Comparison of ENCODE assay signal across 11 cellular contexts in genomic region chr15:30904812-30905211, GRCh38. TPM values are rescaled to one million over a fixed set of nuclear protein-coding genes. Genes with fewer than 3 reads are reported as not detected.
DNase-seq lines count a peak whose midpoint lies in the region; ATAC-seq and TF ChIP-seq lines count a peak whose summit lies in the region.
"Had no signal": no experiment of that assay in that cellular context is flagged by ENCODE, and none has a peak within 500 bp of the region (broad histone marks: within the 10 kb centered on the region; RNA-seq: fewer than 3 reads in every experiment).

No MANE protein-coding gene starts in this region.

- H3K36me3 Mint-ChIP-seq in activated B cell treated with CpG ODN at 0.5 μM for 24 hours (ENCODE audit: low read depth) (peaks cover 31% of the 10 kb centered on the region), immature natural killer cell (peaks cover 6 to 16% (median 8%) of the 10 kb centered on the region in 3 donors)

- H3K9me3 Mint-ChIP-seq in activated B cell treated with CpG ODN at 0.5 μM for 24 hours = no peaks in the 10 kb centered on the region
- no peaks in the 10 kb centered on the region for H3K9me3 Mint-ChIP-seq in immature natural killer cell

- H3K27ac ChIP-seq in heart right ventricle = no peak overlapping the region
- H3K27ac ChIP-seq in suprapubic skin = no peak overlapping the region
- no peak overlapping the region for H3K27ac ChIP-seq in testis

- no peak for TF ChIP-seq CTCF in heart right ventricle (IDR thresholded peaks at IDR 0.05)
- no peak for TF ChIP-seq CTCF in activated B cell treated with CpG ODN at 0.5 μM for 24 hours (IDR thresholded peaks at IDR 0.05)
- TF ChIP-seq CTCF in suprapubic skin (IDR thresholded peaks at IDR 0.05) = no peak
- no peak for TF ChIP-seq CTCF in testis (IDR thresholded peaks at IDR 0.05)
- no peak for TF ChIP-seq CTCF in lower leg skin (IDR thresholded peaks at IDR 0.05)

- H3K36me3 ChIP-seq in heart right ventricle = peaks cover 0 to 20% (median 13%) of the 10 kb centered on the region in 9 donors
- peaks cover 15% of the 10 kb centered on the region for H3K36me3 ChIP-seq in suprapubic skin
- no peaks in the 10 kb centered on the region for H3K36me3 ChIP-seq in testis (ENCODE audit: low read depth, missing control alignments)

- no peaks in the 10 kb centered on the region for H3K9me3 ChIP-seq in heart right ventricle
- no peaks in the 10 kb centered on the region for H3K9me3 ChIP-seq in suprapubic skin
- no peaks in the 10 kb centered on the region for H3K9me3 ChIP-seq in testis

- TF ChIP-seq EP300 in suprapubic skin (IDR thresholded peaks at IDR 0.05) = no peak

- TF ChIP-seq POLR2A in suprapubic skin (IDR thresholded peaks at IDR 0.05) (no peak), testis (IDR thresholded peaks at IDR 0.05) (no peak), lower leg skin (IDR thresholded peaks at IDR 0.05) (no peak)

- H3K4me3 ChIP-seq in heart right ventricle (peak overlapping the region in 6 of 10 donors; percentile 76 to 88 (median 82)), suprapubic skin (peak overlapping the region; percentile 88), testis (no peak overlapping the region), lower leg skin (ENCODE audit: low read depth, poor library complexity, severe bottlenecking) (no peak overlapping the region)

- no peak for ATAC-seq in heart right ventricle
- ATAC-seq in left cardiac atrium = no peak
- ATAC-seq in activated B cell treated with CpG ODN at 0.5 μM for 24 hours (ENCODE audit: low read depth) = no peak
- no peak for ATAC-seq in HG02884 (IDR thresholded peaks at IDR 0.05; ENCODE audit: unreplicated experiment)
- ATAC-seq: left colon had no signal

- POLR2A ChIA-PET in activated B cell treated with CpG ODN at 0.5 μM for 24 hours (lab: Charles Lee) = interaction anchor here (2.0 kb wide), 1 partner anchor 224 kb away, joined by 7 read pairs; no protein-coding TSS in a partner anchor

- CTCF ChIA-PET in activated B cell treated with CpG ODN at 0.5 μM for 24 hours (lab: Charles Lee) = interaction anchor here (2.1 kb wide), 1 partner anchor 224 kb away, joined by 15 read pairs; no protein-coding TSS in a partner anchor

- peak overlapping the region; percentile 98 for H3K4me3 Mint-ChIP-seq in activated B cell treated with CpG ODN at 0.5 μM for 24 hours
- peak overlapping the region; percentile 22 to 95 (median 92) for H3K4me3 Mint-ChIP-seq in immature natural killer cell

- DNase-seq in heart right ventricle (no peak), left cardiac atrium (no peak), activated B cell treated with CpG ODN at 0.5 μM for 24 hours (no peak), immature natural killer cell (no peak), suprapubic skin (ENCODE audit: low spot score in 2 of 2) (no peak), testis (no peak), lower leg skin (ENCODE audit: low spot score in 2 of 2) (no peak)
- DNase-seq: effector memory CD4-positive, alpha-beta T cell; left colon; stimulated activated CD4-positive, alpha-beta T cell treated with anti-CD3 and anti-CD28 coated beads, Interleukin-12 subunit alpha, Interleukin-12 subunit beta, amount 100 ng/mL, for 4 hours had no signal

- 91 to 94% methylated on average over 5 of the region's 5 CpGs for WGBS in heart right ventricle, 2 donors
- 82% methylated on average over 5 of the region's 5 CpGs for WGBS in suprapubic skin
- 71 to 78% methylated on average over 5 of the region's 5 CpGs for WGBS in testis, 2 donors
- 83 to 86% methylated on average over 5 of the region's 5 CpGs for WGBS in lower leg skin, 2 donors

- intact Hi-C loops in heart right ventricle (cut with DNase I) (loop anchor here in 3 of 10 donors (5.0 to 10.0 kb wide), 2 partner anchors 82 to 220 kb away; no protein-coding TSS in a partner anchor), left cardiac atrium (cut with DNase I) (no loop called here), activated B cell treated with CpG ODN at 0.5 μM for 24 hours (cut with micrococcal nuclease) (loop anchor here (5.0 to 10.0 kb wide), 2 partner anchors 87 to 580 kb away; partner anchors contain the start of gene MTMR10), testis (cut with DNase I; ENCODE audit: low total_unique reads) (no loop called here), lower leg skin (cut with DNase I; ENCODE audit: low total_unique reads) (no loop called here)

- H3K27me3 ChIP-seq in heart right ventricle (no peaks in the 10 kb centered on the region), suprapubic skin (no peaks in the 10 kb centered on the region), testis (no peaks in the 10 kb centered on the region)

- H3K27ac Mint-ChIP-seq in activated B cell treated with CpG ODN at 0.5 μM for 24 hours = no peak overlapping the region
- peak overlapping the region in 1 of 6 donors; percentile 48 for H3K27ac Mint-ChIP-seq in immature natural killer cell

- peaks cover 31% of the 10 kb centered on the region for H3K4me1 Mint-ChIP-seq in activated B cell treated with CpG ODN at 0.5 μM for 24 hours
- H3K4me1 Mint-ChIP-seq in immature natural killer cell = peaks cover 24 to 35% of the 10 kb centered on the region in 2 donors

- H3K27me3 Mint-ChIP-seq in activated B cell treated with CpG ODN at 0.5 μM for 24 hours = no peaks in the 10 kb centered on the region
- H3K27me3 Mint-ChIP-seq in immature natural killer cell (ENCODE audit: low read depth in 3 of 3) = peaks cover 0 to 8% (median 0%) of the 10 kb centered on the region in 3 donors

- H3K4me1 ChIP-seq in heart right ventricle = peaks cover 0 to 36% (median 17%) of the 10 kb centered on the region in 9 donors
- H3K4me1 ChIP-seq in suprapubic skin = peaks cover 30% of the 10 kb centered on the region
- peaks cover 10% of the 10 kb centered on the region for H3K4me1 ChIP-seq in testis

RNA-seq across cellular contexts. Expression of gene FAN1, which starts 1.1 kb away (rescaled TPM):
- total RNA-seq in heart right ventricle = 10 to 100 TPM in 9 of 10 donors, 1 to 10 TPM in 1; 8.2 to 28.0 (median 16.9) TPM
- polyA plus RNA-seq in heart right ventricle = 10 to 100 TPM in 1 of 2 donors, 1 to 10 TPM in 1; 8.2 to 14.4 TPM
- total RNA-seq in left cardiac atrium = 10 to 100 TPM in 1 of 2 donors, 1 to 10 TPM in 1; 9.8 to 19.9 TPM
- 16.2 and 20.8 TPM in 2 replicates for total RNA-seq in activated B cell treated with CpG ODN at 0.5 μM for 24 hours
- polyA plus RNA-seq in immature natural killer cell = 1 to 10 TPM; 4.2 to 6.3 (median 5.2) TPM
- total RNA-seq in suprapubic skin = 10 to 100 TPM; 16.2 to 45.5 (median 22.8) TPM
- 10 to 100 TPM; 24.0 to 29.1 TPM for total RNA-seq in testis
- 22.5 TPM for polyA plus RNA-seq in testis (ENCODE audit: insufficient read depth, low read depth, low replicate concordance)
- total RNA-seq in lower leg skin = 10 to 100 TPM; 11.7 to 19.4 (median 17.6) TPM

Comparison
In these comparisons a context has a peak if more than half of its experiments do, and no peak if none do; other contexts are left out.
1. H3K4me3 ChIP-seq: peak in heart right ventricle (6 of 10) and suprapubic skin (single experiment); none in testis (0 of 2) and lower leg skin (single experiment).